Comparison of ENCODE assay signal across 8 cellular contexts in the genomic region with DNA sequence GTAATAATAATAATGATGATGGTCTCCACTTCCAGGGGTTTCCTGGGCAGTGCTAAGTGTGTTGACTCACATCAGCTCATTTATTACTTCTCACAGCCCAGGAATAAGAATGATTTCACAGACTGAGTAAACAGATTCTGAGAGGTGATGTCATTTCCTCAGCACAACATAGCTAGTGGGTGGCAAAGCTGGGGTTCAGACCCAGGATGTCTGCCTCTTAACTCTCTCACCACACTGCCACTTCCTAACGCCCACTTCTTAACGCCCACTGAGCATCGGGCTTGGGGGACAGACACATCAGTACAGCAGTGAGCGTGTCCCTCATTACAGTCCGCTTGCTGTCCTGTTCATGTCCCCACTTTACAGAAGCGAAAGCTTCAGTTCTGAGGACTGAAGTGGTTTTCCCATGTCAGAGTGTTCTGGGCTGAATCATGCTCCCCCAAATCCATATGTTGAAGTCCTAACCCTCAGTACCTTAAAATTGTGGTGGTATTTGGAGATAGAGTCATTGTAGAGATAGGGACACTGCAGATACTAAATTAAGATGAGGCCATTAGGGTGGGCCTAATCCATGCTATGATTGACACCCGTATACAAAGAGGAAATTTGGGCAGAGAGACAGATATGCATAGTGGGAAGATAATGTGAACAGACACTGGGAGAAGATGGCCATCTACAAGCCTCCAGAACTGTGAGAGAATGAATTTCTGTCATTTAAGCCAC.
DNase-seq lines count a peak whose midpoint lies in the region; ATAC-seq and TF ChIP-seq lines count a peak whose summit lies in the region.

No MANE protein-coding gene starts in this region.

- ATAC-seq in Right ventricle myocardium superior (ENCODE audit: poor library complexity) (no peak), HG03135 (IDR thresholded peaks at IDR 0.05; ENCODE audit: unreplicated experiment) (no peak)

- DNase-seq in GM13976 (ENCODE audit: low spot score): peak; percentile 77
- peak; percentile 82 for DNase-seq in Jurkat, Clone E6-1 (ENCODE audit: low read depth, low spot score)
- peak; percentile 86 for DNase-seq in activated effector memory CD4-positive, alpha-beta T cell treated with anti-CD3 and anti-CD28 coated beads, Interleukin-2, amount 50 U/mL, for 16 hours
- DNase-seq in non-pigmented ciliary epithelial cell (ENCODE audit: low read depth): peak; percentile 69
- no peak for DNase-seq in Right ventricle myocardium superior
- DNase-seq in RPMI8226: no peak
- no peak for DNase-seq in SHP77 treated with DMSO at 0.1 percent for 48 hours (lab: John Stamatoyannopoulos, UW)

- H3K4me3 ChIP-seq in Jurkat, Clone E6-1 (ENCODE audit: low read length): no peak overlapping the region

- in situ Hi-C loops in GM13976 (cut with MboI; ENCODE audit: low sequenced_read_pairs, unreplicated experiment): no loop called here

- intact Hi-C loops in Right ventricle myocardium superior (cut with DNase I): no loop called here

- TF ChIP-seq CTCF in GM13976 (IDR thresholded peaks at IDR 0.05; ENCODE audit: borderline replicate concordance, control extremely low read depth, extremely low read depth, insufficient read depth, missing control alignments): no peak

Comparison
In these comparisons a context has a peak if more than half of its experiments do, and no peak if none do; other contexts are left out.
1. DNase-seq: peak in GM13976 (single experiment), Jurkat, Clone E6-1 (single experiment), activated effector memory CD4-positive, alpha-beta T cell treated with anti-CD3 and anti-CD28 coated beads, Interleukin-2, amount 50 U/mL, for 16 hours (single experiment) and non-pigmented ciliary epithelial cell (single experiment); none in Right ventricle myocardium superior (single experiment), RPMI8226 (single experiment) and SHP77 treated with DMSO at 0.1 percent for 48 hours (single experiment).